In the genomic region with DNA sequence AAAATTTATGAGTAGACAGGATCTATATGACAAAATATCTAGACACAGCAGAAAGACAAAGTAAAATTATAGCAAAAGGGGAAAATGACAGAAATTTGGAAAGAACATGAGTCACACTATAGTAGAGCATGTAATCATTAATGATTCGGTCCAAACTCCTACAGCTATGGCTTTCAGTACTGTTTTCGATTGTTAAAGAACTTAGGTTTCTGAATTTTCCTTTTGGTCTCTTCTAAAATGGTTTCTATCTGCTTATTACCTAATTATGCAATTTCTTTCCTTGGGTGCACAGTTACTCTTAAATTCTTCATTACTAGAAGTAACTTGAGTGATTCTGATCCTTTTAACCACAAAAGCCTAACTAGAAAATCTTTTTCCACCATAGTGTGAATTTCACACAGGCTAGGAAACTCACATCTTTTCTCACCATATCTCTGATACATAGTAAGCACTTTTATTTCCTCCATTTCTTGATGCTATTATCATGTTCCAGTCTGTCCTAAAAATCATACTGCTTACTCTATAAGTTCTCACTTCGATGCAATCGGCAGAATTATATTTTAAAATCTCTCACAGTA, we compare ENCODE assay signal across 1 cellular context.
TF ChIP-seq lines count a peak whose summit lies in the region.

No MANE protein-coding gene starts in this region.

TF ChIP-seq in GM12878, 131 proteins besides CTCF, POLR2A, EP300 and RAD21 (continued from another document):
- TF ChIP-seq IKZF1 (conservative IDR thresholded peaks at IDR 0.05): peak; percentile 43; the same call in 1 of the 2 replicates
- TF ChIP-seq IKZF2 (IDR thresholded peaks at IDR 0.05): peak; percentile 50 to 56
- TF ChIP-seq SUZ12 (IDR thresholded peaks at IDR 0.05; ENCODE audit: unreplicated experiment): no peak
- 0 out of 2 replicates have a peak, but pooled peaks have one; percentile 30 for TF ChIP-seq ATF7 (IDR thresholded peaks at IDR 0.05; ENCODE audit: low read depth)
- TF ChIP-seq, protein P1, sequence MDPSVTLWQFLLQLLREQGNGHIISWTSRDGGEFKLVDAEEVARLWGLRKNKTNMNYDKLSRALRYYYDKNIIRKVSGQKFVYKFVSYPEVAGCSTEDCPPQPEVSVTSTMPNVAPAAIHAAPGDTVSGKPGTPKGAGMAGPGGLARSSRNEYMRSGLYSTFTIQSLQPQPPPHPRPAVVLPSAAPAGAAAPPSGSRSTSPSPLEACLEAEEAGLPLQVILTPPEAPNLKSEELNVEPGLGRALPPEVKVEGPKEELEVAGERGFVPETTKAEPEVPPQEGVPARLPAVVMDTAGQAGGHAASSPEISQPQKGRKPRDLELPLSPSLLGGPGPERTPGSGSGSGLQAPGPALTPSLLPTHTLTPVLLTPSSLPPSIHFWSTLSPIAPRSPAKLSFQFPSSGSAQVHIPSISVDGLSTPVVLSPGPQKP (IDR thresholded peaks at IDR 0.05; ENCODE audit: low read depth, low read length): no peak
- 0 out of 2 replicates have a peak, but pooled peaks have one; percentile 27 for TF ChIP-seq DPF2 (IDR thresholded peaks at IDR 0.05)
